2 cellular contexts compared by ENCODE assay signal in genomic region chr3:141525813-141526212, GRCh38.
A peak's percentile ranks its signal among the peaks of the same experiment; 100 is the strongest.
TF ChIP-seq lines count a peak whose summit lies in the region.

No MANE protein-coding gene starts in this region.

TF ChIP-seq in liver, 16 proteins besides CTCF, POLR2A, EP300 and RAD21:
- TF ChIP-seq TAF1 (conservative IDR thresholded peaks at IDR 0.05): no peak
- peak; percentile 24 to 33 for TF ChIP-seq HNF4A (conservative IDR thresholded peaks at IDR 0.05)
- TF ChIP-seq FOXA2 (IDR thresholded peaks at IDR 0.05): peak; percentile 51
- no peak for TF ChIP-seq JUND (IDR thresholded peaks at IDR 0.05)
- TF ChIP-seq YY1 (IDR thresholded peaks at IDR 0.05): no peak
- no peak for TF ChIP-seq HNF4G (IDR thresholded peaks at IDR 0.05)
- TF ChIP-seq EGR1 (IDR thresholded peaks at IDR 0.05; ENCODE audit: low read depth in 2 of 2): no peak
- TF ChIP-seq NR2F2 (IDR thresholded peaks at IDR 0.05): no peak
- TF ChIP-seq MAX (IDR thresholded peaks at IDR 0.05): no peak
- TF ChIP-seq FOXA1 (IDR thresholded peaks at IDR 0.05): no peak
- no peak for TF ChIP-seq GABPA (IDR thresholded peaks at IDR 0.05 in 1 of 2, conservative IDR thresholded peaks at IDR 0.05 in 1 of 2)
- TF ChIP-seq ATF3 (IDR thresholded peaks at IDR 0.05): no peak
- TF ChIP-seq RXRA (IDR thresholded peaks at IDR 0.05): peak in 1 of 2 donors; percentile 30
- peak; percentile 14 for TF ChIP-seq SP1 (IDR thresholded peaks at IDR 0.05)
- peak; percentile 12 for TF ChIP-seq ZBTB33 (IDR thresholded peaks at IDR 0.05)
- TF ChIP-seq REST (IDR thresholded peaks at IDR 0.05): no peak

TF ChIP-seq in HepG2, 621 proteins besides CTCF, POLR2A, EP300 and RAD21:
- TF ChIP-seq HOMEZ (CRISPR knock-in tag; IDR thresholded peaks at IDR 0.05; ENCODE audit: low read depth): no peak
- no peak for TF ChIP-seq MLXIP (CRISPR knock-in tag; IDR thresholded peaks at IDR 0.05; ENCODE audit: borderline replicate concordance)
- TF ChIP-seq LBX2 (CRISPR knock-in tag; IDR thresholded peaks at IDR 0.05; ENCODE audit: borderline replicate concordance): no peak
- TF ChIP-seq ZMYM3 (CRISPR knock-in tag; IDR thresholded peaks at IDR 0.05): no peak
- TF ChIP-seq POLR2AphosphoS2 (IDR thresholded peaks at IDR 0.05; ENCODE audit: low read depth, low read length): no peak
- no peak for TF ChIP-seq ETV5 (CRISPR knock-in tag; IDR thresholded peaks at IDR 0.05; ENCODE audit: borderline replicate concordance)
